Comparison of ENCODE assay signal across 25 cellular contexts in the genomic region with DNA sequence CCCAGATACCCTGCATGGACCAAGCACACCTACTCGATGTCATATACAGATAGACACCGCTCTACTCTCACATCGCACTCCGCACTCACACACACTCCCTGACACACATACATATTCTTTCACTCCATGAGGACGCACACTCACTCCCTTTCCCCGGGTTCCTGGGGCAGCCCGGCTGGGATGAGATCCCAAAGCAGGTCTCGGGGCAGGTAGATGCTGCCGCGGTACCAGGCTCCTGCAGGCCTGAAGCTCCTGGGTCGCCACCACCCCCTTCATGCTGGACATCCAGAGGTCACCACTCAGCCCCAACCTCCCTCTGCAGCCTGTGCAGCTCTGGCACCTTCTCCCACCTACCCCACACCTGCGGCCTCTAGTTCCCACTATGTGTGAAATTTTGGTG. TPM values are rescaled to one million over a fixed set of nuclear protein-coding genes. Genes with fewer than 3 reads are reported as not detected.
DNase-seq lines count a peak whose midpoint lies in the region; ATAC-seq, FAIRE-seq and TF ChIP-seq lines count a peak whose summit lies in the region.
"Had no signal": no experiment of that assay in that cellular context is flagged by ENCODE, and none has a peak within 500 bp of the region (broad histone marks: within the 10 kb centered on the region; RNA-seq: fewer than 3 reads in every experiment).

No MANE protein-coding gene starts in this region.

- H2AFZ ChIP-seq in endothelial cell of umbilical vein (ENCODE audit: low read depth, low read length) = no peak overlapping the region
- H2AFZ ChIP-seq in neural progenitor cell (replicated peaks) = no peak overlapping the region
- no peak overlapping the region for H2AFZ ChIP-seq in PC-3 (ENCODE audit: low read length)

- CTCF ChIA-PET in endothelial cell of umbilical vein (lab: Charles Lee) = interaction anchor here (1.2 to 9.0 kb wide), 4 partner anchors 15 to 246 kb away, joined by 5 to 280 read pairs (median 26); partner anchors contain the start of gene DNAJC22
- CTCF ChIA-PET in PC-3 (lab: Charles Lee) = interaction anchor here (1.2 kb wide), 1 partner anchor 38 kb away, joined by 4 read pairs; no protein-coding TSS in a partner anchor
- CTCF ChIA-PET in activated CD8-positive, alpha-beta T cell treated with anti-CD3 and anti-CD28 coated beads, Interleukin-2, amount 10 ng/mL, durations not matched to agents 7 days and 5 days (lab: Charles Lee) = interaction anchor here (0.9 to 5.6 kb wide), 5 partner anchors 12 to 179 kb away, joined by 3 to 33 read pairs (median 5); partner anchors contain the start of gene DNAJC22

- H3K36me3 ChIP-seq in endothelial cell of umbilical vein (ENCODE audit: control insufficient read depth in 2 of 2, extremely low read depth in 1 of 2, insufficient read depth in 2 of 2, low read length in 2 of 2) (peaks cover 2% of the 10 kb centered on the region in 2 experiments), neural progenitor cell (no peaks in the 10 kb centered on the region), PC-3 (ENCODE audit: low read depth, low read length) (peaks cover 6% of the 10 kb centered on the region; the same call in 1 of the 2 replicates), left ventricle myocardium inferior (no peaks in the 10 kb centered on the region)

- no TSS peak for BruUV-seq in endothelial cell of umbilical vein (replicated peaks; lab: Mats Ljungman, UMichigan)
- no TSS peak for BruUV-seq in PC-3 (replicated peaks; lab: Mats Ljungman, UMichigan)

- H3K4me1 ChIP-seq in endothelial cell of umbilical vein (ENCODE audit: control insufficient read depth, extremely low read depth, insufficient read depth, low read length) (no peaks in the 10 kb centered on the region), neural progenitor cell (peaks cover 16% of the 10 kb centered on the region), PC-3 (ENCODE audit: insufficient read depth, low read length) (no peaks in the 10 kb centered on the region), left ventricle myocardium inferior (peaks cover 20% of the 10 kb centered on the region)

- H3K79me2 ChIP-seq in endothelial cell of umbilical vein (ENCODE audit: control insufficient read depth, insufficient read depth, low read length) (no peaks in the 10 kb centered on the region), neural progenitor cell (ENCODE audit: low read depth) (no peaks in the 10 kb centered on the region), PC-3 (ENCODE audit: low read length) (no peaks in the 10 kb centered on the region)

- H3K27me3 ChIP-seq in endothelial cell of umbilical vein (ENCODE audit: control insufficient read depth in 2 of 2, insufficient read depth in 2 of 2, low read length in 2 of 2) (peaks cover 45 to 48% of the 10 kb centered on the region in 2 experiments), neural progenitor cell (peaks cover 79% of the 10 kb centered on the region), PC-3 (ENCODE audit: low read length) (no peaks in the 10 kb centered on the region), left ventricle myocardium inferior (ENCODE audit: low read depth) (peaks cover 99% of the 10 kb centered on the region)

- no peak for FAIRE-seq in endothelial cell of umbilical vein (lab: Jason Lieb, UNC)
- FAIRE-seq: D721Med, G401.6, RCC 7860 had no signal

- no peak overlapping the region for H3K9ac ChIP-seq in endothelial cell of umbilical vein (replicated peaks; ENCODE audit: extremely low read depth, insufficient read depth, low read length)
- no peak overlapping the region for H3K9ac ChIP-seq in neural progenitor cell
- H3K9ac ChIP-seq in PC-3 (ENCODE audit: low read length) = no peak overlapping the region

- dilution Hi-C loops in endothelial cell of umbilical vein (cut with MboI; ENCODE audit: extremely low pct_ligation_motif_present, low sequenced_read_pairs) = no loop called here

- TF ChIP-seq POLR2A in endothelial cell of umbilical vein (IDR thresholded peaks at IDR 0.05; ENCODE audit: low read depth, low read length) = no peak

- no peak for ATAC-seq in PC-3
- ATAC-seq in activated CD8-positive, alpha-beta T cell treated with anti-CD3 and anti-CD28 coated beads, Interleukin-2, amount 10 ng/mL, durations not matched to agents 7 days and 5 days = no peak

- no peak overlapping the region for H3K4me3 ChIP-seq in endothelial cell of umbilical vein (replicated peaks in 1 of 3; ENCODE audit: insufficient read depth in 1 of 3, low read depth in 1 of 3, low read length in 3 of 3)
- no peak overlapping the region for H3K4me3 ChIP-seq in neural progenitor cell
- no peak overlapping the region for H3K4me3 ChIP-seq in PC-3 (ENCODE audit: low read length)
- H3K4me3 ChIP-seq in left ventricle myocardium inferior = no peak overlapping the region

- H3K27ac Mint-ChIP-seq in neural progenitor cell = peak overlapping the region; percentile 21
- no peak overlapping the region for H3K27ac Mint-ChIP-seq in activated CD8-positive, alpha-beta T cell treated with anti-CD3 and anti-CD28 coated beads, Interleukin-2, amount 10 ng/mL, durations not matched to agents 7 days and 5 days
- H3K27ac Mint-ChIP-seq: HFFc6 had no signal

- peak; percentile 41 for DNase-seq in activated effector memory CD4-positive, alpha-beta T cell treated with anti-CD3 and anti-CD28 coated beads, Interleukin-2, amount 50 U/mL, for 16 hours
- DNase-seq in activated effector memory CD4-positive, alpha-beta T cell treated with Interleukin-2 at 50 U/mL for 16 hours = no peak
- DNase-seq in endothelial cell of umbilical vein (ENCODE audit: low read depth, low spot score) (no peak), neural progenitor cell (ENCODE audit: low spot score) (no peak), PC-3 (no peak), left ventricle myocardium inferior (no peak), DMS114 treated with DMSO at 0.1 percent for 48 hours (lab: John Stamatoyannopoulos, UW; ENCODE audit: unreplicated experiment) (no peak)
- no peak for DNase-seq in activated CD8-positive, alpha-beta T cell treated with anti-CD3 and anti-CD28 coated beads, Interleukin-2, amount 10 ng/mL, durations not matched to agents 7 days and 5 days
- DNase-seq: BE2C; CD4-positive, alpha-beta memory T cell; DND-41; GOT3; HFFc6; Kasumi-1; NCI-H1105; NCI-H1694 treated with DMSO at 0.1 percent for 48 hours; NCI-H2107; NCI-H2227 treated with DMSO at 0.1 percent for 48 hours; NCI-H524 treated with DMSO at 0.1 percent for 48 hours; SHP77 treated with DMSO at 0.1 percent for 48 hours had no signal

- H3K4me1 Mint-ChIP-seq in neural progenitor cell = peaks cover 30% of the 10 kb centered on the region
- H3K4me1 Mint-ChIP-seq in activated CD8-positive, alpha-beta T cell treated with anti-CD3 and anti-CD28 coated beads, Interleukin-2, amount 10 ng/mL, durations not matched to agents 7 days and 5 days (ENCODE audit: low read depth) = peaks cover 18% of the 10 kb centered on the region

- H3K9me3 ChIP-seq in endothelial cell of umbilical vein (replicated peaks; ENCODE audit: control insufficient read depth, insufficient read depth, low read length) (no peaks in the 10 kb centered on the region), neural progenitor cell (ENCODE audit: low read depth) (no peaks in the 10 kb centered on the region), PC-3 (ENCODE audit: low read length) (no peaks in the 10 kb centered on the region), left ventricle myocardium inferior (replicated peaks) (no peaks in the 10 kb centered on the region)
- H3K9me3 ChIP-seq: BE2C had no signal

- intact Hi-C loops in endothelial cell of umbilical vein (cut with micrococcal nuclease) (no loop called here), PC-3 (cut with micrococcal nuclease) (no loop called here), left ventricle myocardium inferior (cut with micrococcal nuclease) (no loop called here)

- peaks cover 10% of the 10 kb centered on the region for H3K36me3 Mint-ChIP-seq in neural progenitor cell
- peaks cover 26% of the 10 kb centered on the region for H3K36me3 Mint-ChIP-seq in activated CD8-positive, alpha-beta T cell treated with anti-CD3 and anti-CD28 coated beads, Interleukin-2, amount 10 ng/mL, durations not matched to agents 7 days and 5 days (ENCODE audit: low read depth)
- H3K36me3 Mint-ChIP-seq: CD4-positive, alpha-beta memory T cell had no signal

- no peaks in the 10 kb centered on the region for H3K9me1 ChIP-seq in endothelial cell of umbilical vein (replicated peaks; ENCODE audit: control insufficient read depth, extremely low read depth, insufficient read depth, low read length)

- H3K4me2 ChIP-seq in endothelial cell of umbilical vein (ENCODE audit: insufficient read depth, low read length) (no peak overlapping the region), neural progenitor cell (no peak overlapping the region), PC-3 (ENCODE audit: low read length) (no peak overlapping the region)

- H3K27ac ChIP-seq in endothelial cell of umbilical vein (ENCODE audit: insufficient read depth, low read depth, low read length) = no peak overlapping the region
- no peak overlapping the region for H3K27ac ChIP-seq in neural progenitor cell
- no peak overlapping the region for H3K27ac ChIP-seq in PC-3 (ENCODE audit: low read length)
- no peak overlapping the region for H3K27ac ChIP-seq in left ventricle myocardium inferior (replicated peaks)
- H3K27ac ChIP-seq: 22Rv1 had no signal

- H3K9me3 Mint-ChIP-seq in neural progenitor cell = peaks cover 6% of the 10 kb centered on the region
- H3K9me3 Mint-ChIP-seq in activated CD8-positive, alpha-beta T cell treated with anti-CD3 and anti-CD28 coated beads, Interleukin-2, amount 10 ng/mL, durations not matched to agents 7 days and 5 days (ENCODE audit: insufficient read depth) = no peaks in the 10 kb centered on the region
- H3K9me3 Mint-ChIP-seq: HFFc6 had no signal

- no peaks in the 10 kb centered on the region for H3K9me2 ChIP-seq in PC-3 (replicated peaks; ENCODE audit: low read length)

- TF ChIP-seq CTCF in endothelial cell of umbilical vein (IDR thresholded peaks at IDR 0.05; ENCODE audit: extremely low read depth in 1 of 2, insufficient read depth in 1 of 2, low read depth in 1 of 2, low read length in 2 of 2) = no peak
- TF ChIP-seq CTCF in neural progenitor cell (IDR thresholded peaks at IDR 0.05) = no peak
- TF ChIP-seq CTCF in PC-3 (conservative IDR thresholded peaks at IDR 0.05; ENCODE audit: low read depth, low read length) = no peak
- TF ChIP-seq CTCF in left ventricle myocardium inferior (IDR thresholded peaks at IDR 0.05; ENCODE audit: borderline replicate concordance) = no peak

- H4K20me1 ChIP-seq in endothelial cell of umbilical vein (replicated peaks; ENCODE audit: control insufficient read depth, extremely low read depth, insufficient read depth, low read length) = no peaks in the 10 kb centered on the region
- H4K20me1 ChIP-seq in neural progenitor cell (ENCODE audit: low read depth) = peaks cover 12% of the 10 kb centered on the region
- no peaks in the 10 kb centered on the region for H4K20me1 ChIP-seq in PC-3 (ENCODE audit: low read length)

- no peak overlapping the region for H3K4me3 Mint-ChIP-seq in neural progenitor cell
- H3K4me3 Mint-ChIP-seq in activated CD8-positive, alpha-beta T cell treated with anti-CD3 and anti-CD28 coated beads, Interleukin-2, amount 10 ng/mL, durations not matched to agents 7 days and 5 days = no peak overlapping the region
- H3K4me3 Mint-ChIP-seq: HFFc6 had no signal

- peaks cover 41% of the 10 kb centered on the region for H3F3A ChIP-seq in neural progenitor cell (ENCODE audit: low read depth)
- no peaks in the 10 kb centered on the region for H3F3A ChIP-seq in PC-3 (ENCODE audit: low read length, unreplicated experiment)

- POLR2A ChIA-PET in endothelial cell of umbilical vein (lab: Charles Lee) = no interaction called here
- POLR2A ChIA-PET in PC-3 (lab: Charles Lee; ENCODE audit: unreplicated experiment) = no interaction called here
- POLR2A ChIA-PET in activated CD8-positive, alpha-beta T cell treated with anti-CD3 and anti-CD28 coated beads, Interleukin-2, amount 10 ng/mL, durations not matched to agents 7 days and 5 days (lab: Charles Lee) = interaction anchor here (1.4 to 2.5 kb wide), 2 partner anchors 12 to 33 kb away, joined by 4 to 7 read pairs; partner anchors contain the start of genes SPATS2 and TROAP

- peaks cover 60% of the 10 kb centered on the region for H3K27me3 Mint-ChIP-seq in neural progenitor cell (ENCODE audit: insufficient read depth, low read depth)
- peaks cover 57% of the 10 kb centered on the region for H3K27me3 Mint-ChIP-seq in activated CD8-positive, alpha-beta T cell treated with anti-CD3 and anti-CD28 coated beads, Interleukin-2, amount 10 ng/mL, durations not matched to agents 7 days and 5 days (ENCODE audit: low read depth)

RNA-seq across cellular contexts. Expression of gene C1QL4, which starts 2.3 kb away (rescaled TPM):
- not detected in 2 replicates for total RNA-seq in endothelial cell of umbilical vein
- polyA plus RNA-seq in endothelial cell of umbilical vein = not detected in 2 replicates
- polyA plus RNA-seq in endothelial cell of umbilical vein (2011; cell fraction: cytosol; rRNA removed) = 0.03 TPM in 1 of 2 replicates, not detected in the other
- not detected in 2 replicates for polyA plus RNA-seq in endothelial cell of umbilical vein (2011; cell fraction: nucleus; rRNA removed)
- polyA plus RNA-seq in endothelial cell of umbilical vein (2012) = not detected in 2 replicates
- polyA minus RNA-seq in endothelial cell of umbilical vein = not detected in 2 replicates
- polyA minus RNA-seq in endothelial cell of umbilical vein (2011; cell fraction: cytosol; rRNA and poly(A)+ RNA removed) = 0.41 TPM
- not detected in 2 replicates for polyA minus RNA-seq in endothelial cell of umbilical vein (2011; cell fraction: nucleus; rRNA and poly(A)+ RNA removed)
- 0.84 and 2.8 TPM in 2 replicates for total RNA-seq in neural progenitor cell (ENCODE audit: low replicate concordance)
- total RNA-seq in PC-3 (2014; rRNA removed) = 5.3 and 6.9 TPM in 2 replicates
- not detected for total RNA-seq in left ventricle myocardium inferior
- total RNA-seq in activated CD8-positive, alpha-beta T cell treated with anti-CD3 and anti-CD28 coated beads, Interleukin-2, amount 10 ng/mL, durations not matched to agents 7 days and 5 days = not detected
- total RNA-seq: CD4-positive, alpha-beta memory T cell had no signal
- polyA plus RNA-seq: AG04450; CD4-positive, alpha-beta memory T cell had no signal

RNA-seq across cellular contexts. Expression of gene TROAP, which starts 11.6 kb away (rescaled TPM):
- total RNA-seq in endothelial cell of umbilical vein = 62.4 and 68.6 TPM in 2 replicates
- 27.3 and 31.7 TPM in 2 replicates for polyA plus RNA-seq in endothelial cell of umbilical vein
- polyA plus RNA-seq in endothelial cell of umbilical vein (2011; cell fraction: cytosol; rRNA removed) = 47.3 and 53.1 TPM in 2 replicates
- 127 and 133 TPM in 2 replicates for polyA plus RNA-seq in endothelial cell of umbilical vein (2011; cell fraction: nucleus; rRNA removed)
- polyA plus RNA-seq in endothelial cell of umbilical vein (2012) = 21.3 and 57.6 TPM in 2 replicates
- 20.6 and 29.7 TPM in 2 replicates for polyA minus RNA-seq in endothelial cell of umbilical vein
- 41.8 TPM for polyA minus RNA-seq in endothelial cell of umbilical vein (2011; cell fraction: cytosol; rRNA and poly(A)+ RNA removed)
- polyA minus RNA-seq in endothelial cell of umbilical vein (2011; cell fraction: nucleus; rRNA and poly(A)+ RNA removed) = 34.9 and 40.2 TPM in 2 replicates
- 40.0 and 66.4 TPM in 2 replicates for total RNA-seq in neural progenitor cell (ENCODE audit: low replicate concordance)
- 99.2 and 103 TPM in 2 replicates for total RNA-seq in PC-3 (2014; rRNA removed)
- total RNA-seq in left ventricle myocardium inferior = 0.66 TPM
- total RNA-seq in activated CD8-positive, alpha-beta T cell treated with anti-CD3 and anti-CD28 coated beads, Interleukin-2, amount 10 ng/mL, durations not matched to agents 7 days and 5 days = 100 to 1,000 TPM; 107 to 111 TPM

RNA-seq across cellular contexts. Expression of gene DNAJC22, which starts 12.0 kb away (rescaled TPM):
- total RNA-seq in endothelial cell of umbilical vein = 1.1 and 1.3 TPM in 2 replicates
- 1.4 TPM in 2 replicates for polyA plus RNA-seq in endothelial cell of umbilical vein
- 1.2 TPM in 2 replicates for polyA plus RNA-seq in endothelial cell of umbilical vein (2011; cell fraction: cytosol; rRNA removed)
- polyA plus RNA-seq in endothelial cell of umbilical vein (2011; cell fraction: nucleus; rRNA removed) = 0.96 and 0.98 TPM in 2 replicates
- 0.15 and 1.3 TPM in 2 replicates for polyA plus RNA-seq in endothelial cell of umbilical vein (2012)
- 1.3 and 1.4 TPM in 2 replicates for polyA minus RNA-seq in endothelial cell of umbilical vein
- polyA minus RNA-seq in endothelial cell of umbilical vein (2011; cell fraction: cytosol; rRNA and poly(A)+ RNA removed) = 1.1 TPM
- 0.34 and 0.43 TPM in 2 replicates for polyA minus RNA-seq in endothelial cell of umbilical vein (2011; cell fraction: nucleus; rRNA and poly(A)+ RNA removed)
- 0.34 and 0.39 TPM in 2 replicates for total RNA-seq in neural progenitor cell (ENCODE audit: low replicate concordance)
- 12.9 and 16.8 TPM in 2 replicates for total RNA-seq in PC-3 (2014; rRNA removed)
- total RNA-seq in left ventricle myocardium inferior = 0.08 TPM
- under 1 TPM in 1 of 2 experiments, not detected in 1; 0.29 TPM for total RNA-seq in activated CD8-positive, alpha-beta T cell treated with anti-CD3 and anti-CD28 coated beads, Interleukin-2, amount 10 ng/mL, durations not matched to agents 7 days and 5 days
- total RNA-seq: CD4-positive, alpha-beta memory T cell had no signal
- polyA plus RNA-seq: CD4-positive, alpha-beta memory T cell had no signal

RNA-seq across cellular contexts. Expression of gene SPATS2, which starts 32.6 kb away (rescaled TPM):
- total RNA-seq in endothelial cell of umbilical vein (58.8 and 66.5 TPM in 2 replicates), neural progenitor cell (ENCODE audit: low replicate concordance) (45.2 and 49.5 TPM in 2 replicates), PC-3 (2014; rRNA removed) (27.0 and 29.0 TPM in 2 replicates), left ventricle myocardium inferior (5.9 TPM)
- 32.6 and 55.8 TPM in 2 replicates for polyA plus RNA-seq in endothelial cell of umbilical vein
- polyA plus RNA-seq in endothelial cell of umbilical vein (2011; cell fraction: cytosol; rRNA removed) = 53.3 and 64.3 TPM in 2 replicates
- 103 and 146 TPM in 2 replicates for polyA plus RNA-seq in endothelial cell of umbilical vein (2011; cell fraction: nucleus; rRNA removed)
- polyA plus RNA-seq in endothelial cell of umbilical vein (2012) = 63.5 and 74.0 TPM in 2 replicates
- 76.2 and 88.1 TPM in 2 replicates for polyA minus RNA-seq in endothelial cell of umbilical vein
- polyA minus RNA-seq in endothelial cell of umbilical vein (2011; cell fraction: cytosol; rRNA and poly(A)+ RNA removed) = 48.5 TPM
- polyA minus RNA-seq in endothelial cell of umbilical vein (2011; cell fraction: nucleus; rRNA and poly(A)+ RNA removed) = 95.5 and 134 TPM in 2 replicates
- 10 to 100 TPM; 12.9 to 13.0 TPM for total RNA-seq in activated CD8-positive, alpha-beta T cell treated with anti-CD3 and anti-CD28 coated beads, Interleukin-2, amount 10 ng/mL, durations not matched to agents 7 days and 5 days

RNA-seq across cellular contexts. Expression of gene PRPH, which starts 39.7 kb away (rescaled TPM):
- total RNA-seq in endothelial cell of umbilical vein (not detected in 2 replicates), neural progenitor cell (ENCODE audit: low replicate concordance) (0.74 TPM in 1 of 2 replicates, not detected in the other), PC-3 (2014; rRNA removed) (0.15 TPM in 1 of 2 replicates, not detected in the other), left ventricle myocardium inferior (not detected)
- not detected in 2 replicates for polyA plus RNA-seq in endothelial cell of umbilical vein
- not detected in 2 replicates for polyA plus RNA-seq in endothelial cell of umbilical vein (2011; cell fraction: cytosol; rRNA removed)
- 0.45 and 0.49 TPM in 2 replicates for polyA plus RNA-seq in endothelial cell of umbilical vein (2011; cell fraction: nucleus; rRNA removed)
- polyA plus RNA-seq in endothelial cell of umbilical vein (2012) = not detected in 2 replicates
- polyA minus RNA-seq in endothelial cell of umbilical vein = not detected in 2 replicates
- not detected for polyA minus RNA-seq in endothelial cell of umbilical vein (2011; cell fraction: cytosol; rRNA and poly(A)+ RNA removed)
- polyA minus RNA-seq in endothelial cell of umbilical vein (2011; cell fraction: nucleus; rRNA and poly(A)+ RNA removed) = not detected in 2 replicates
- total RNA-seq in activated CD8-positive, alpha-beta T cell treated with anti-CD3 and anti-CD28 coated beads, Interleukin-2, amount 10 ng/mL, durations not matched to agents 7 days and 5 days = not detected
- total RNA-seq: HFFc6 had no signal
- polyA plus RNA-seq: AG04450 had no signal

Comparison
In these comparisons a context has a peak if more than half of its experiments do, and no peak if none do; other contexts are left out.
1. RNA of gene TROAP, which starts 11.6 kb away (total RNA-seq): 107 to 111 TPM in activated CD8-positive, alpha-beta T cell treated with anti-CD3 and anti-CD28 coated beads, Interleukin-2, amount 10 ng/mL, durations not matched to agents 7 days and 5 days, 99.2 to 103 TPM in PC-3, 62.4 to 68.6 TPM in endothelial cell of umbilical vein and 40.0 to 66.4 TPM in neural progenitor cell; 0.66 TPM in left ventricle myocardium inferior (single experiment); every median in the first group is over 10 times any median in the second.